Comparison of ENCODE assay signal across 35 cellular contexts in the genomic region with DNA sequence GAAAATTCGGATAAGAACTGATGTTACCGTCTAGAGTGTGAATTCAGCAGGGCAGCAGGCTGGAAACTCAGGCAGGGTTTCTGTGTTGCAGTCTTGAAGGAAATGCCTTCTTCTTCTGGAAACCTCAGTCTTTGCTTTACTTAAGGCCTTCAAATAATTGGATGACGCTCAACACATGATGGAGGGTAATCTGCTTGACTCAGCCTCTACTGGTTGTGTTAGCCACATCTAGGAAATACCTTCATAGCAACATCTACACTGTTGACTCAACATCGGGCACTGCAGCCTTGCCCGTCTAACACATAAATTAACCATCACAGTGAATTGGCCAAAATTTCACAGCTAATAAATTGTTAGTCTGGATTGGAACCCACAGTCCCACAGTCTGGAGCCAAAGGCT.
"Had no signal": no experiment of that assay in that cellular context is flagged by ENCODE, and none has a peak within 500 bp of the region (broad histone marks: within the 10 kb centered on the region; RNA-seq: fewer than 3 reads in every experiment).

No MANE protein-coding gene starts in this region.

- H3K27me3 ChIP-seq: brain microvascular endothelial cell had no signal

- H3K36me3 ChIP-seq: brain microvascular endothelial cell had no signal

- H3K27ac Mint-ChIP-seq: activated CD4-positive, alpha-beta memory T cell treated with anti-CD3 and anti-CD28 coated beads for 36 hours; activated naive CD8-positive, alpha-beta T cell treated with anti-CD3 and anti-CD28 coated beads for 36 hours; activated T-cell treated with anti-CD3 and anti-CD28 coated beads, Interleukin-2, amount 50 U/mL, for 72 hours; activated T-helper 17 cell treated with anti-CD3 and anti-CD28 coated beads, Interleukin-2, amount 50 U/mL, for 72 hours; T-cell; WTC11 had no signal

- H3K27ac ChIP-seq: brain microvascular endothelial cell had no signal

- ATAC-seq: activated CD4-positive, CD25-positive, alpha-beta regulatory T cell treated with anti-CD3 and anti-CD28 coated beads, Interleukin-2, amount 50 U/mL, for 24 hours; activated T-cell treated with anti-CD3 and anti-CD28 coated beads, Interleukin-2, amount 50 U/mL, for 72 hours; activated T-helper 17 cell treated with anti-CD3 and anti-CD28 coated beads, Interleukin-2, amount 50 U/mL, for 72 hours; Panc1; SK-N-SH treated with all-trans-retinoic acid at 6 μM for 48 hours; T-cell; WTC11 had no signal

- H3K4me1 Mint-ChIP-seq: activated naive CD8-positive, alpha-beta T cell treated with anti-CD3 and anti-CD28 coated beads for 36 hours; activated T-helper 17 cell treated with anti-CD3 and anti-CD28 coated beads, Interleukin-2, amount 50 U/mL, for 72 hours had no signal

- H3K27me3 Mint-ChIP-seq: activated CD4-positive, alpha-beta memory T cell treated with anti-CD3 and anti-CD28 coated beads for 36 hours; activated naive CD8-positive, alpha-beta T cell treated with anti-CD3 and anti-CD28 coated beads for 36 hours; activated T-helper 17 cell treated with anti-CD3 and anti-CD28 coated beads, Interleukin-2, amount 50 U/mL, for 72 hours had no signal

- DNase-seq: activated CD4-positive, alpha-beta memory T cell treated with anti-CD3 and anti-CD28 coated beads for 36 hours; activated CD4-positive, alpha-beta T cell treated with anti-CD3 and anti-CD28 coated beads for 4 hours; activated CD4-positive, alpha-beta T cell treated with anti-CD3 and anti-CD28 coated beads, Interleukin-2, amount 50 U/mL, for 1 hour; activated effector memory CD4-positive, alpha-beta T cell treated with anti-CD3 and anti-CD28 coated beads, Interleukin-2, amount 50 U/mL, for 16 hours; activated naive CD4-positive, alpha-beta T cell; activated naive CD4-positive, alpha-beta T cell treated with anti-CD3 and anti-CD28 coated beads, Interleukin-2, amount 50 U/mL, for 16 hours; activated naive CD8-positive, alpha-beta T cell treated with anti-CD3 and anti-CD28 coated beads for 36 hours; activated T-cell treated with anti-CD3 and anti-CD28 coated beads, Interleukin-2, amount 50 U/mL, for 1 hour; activated T-cell treated with anti-CD3 and anti-CD28 coated beads, Interleukin-2, amount 50 U/mL, for 72 hours; amniotic stem cell; aorta; brain microvascular endothelial cell; central memory CD4-positive, alpha-beta T cell; Kasumi-1; KG1; NCI-H1092 treated with DMSO at 0.1 percent for 48 hours; NCI-H1417; NCI-H146; NCI-H187; NCI-H2029 treated with DMSO at 0.1 percent for 48 hours; NCI-H2171 treated with DMSO at 0.1 percent for 48 hours; NCI-H2227 treated with DMSO at 0.1 percent for 48 hours; NCI-H446; NCI-H510A treated with DMSO at 0.1 percent for 48 hours; NCI-H526 treated with DMSO at 0.1 percent for 48 hours; NCI-H774; SIG-M5; T-cell; T-helper 2 cell; T-helper 9 cell had no signal

- H3K9me3 Mint-ChIP-seq: activated CD4-positive, alpha-beta memory T cell treated with anti-CD3 and anti-CD28 coated beads for 36 hours; activated naive CD8-positive, alpha-beta T cell treated with anti-CD3 and anti-CD28 coated beads for 36 hours; activated T-cell treated with anti-CD3 and anti-CD28 coated beads, Interleukin-2, amount 50 U/mL, for 72 hours; activated T-helper 17 cell treated with anti-CD3 and anti-CD28 coated beads, Interleukin-2, amount 50 U/mL, for 72 hours; T-cell had no signal

- H3K4me3 Mint-ChIP-seq: activated CD4-positive, alpha-beta memory T cell treated with anti-CD3 and anti-CD28 coated beads for 36 hours; activated naive CD8-positive, alpha-beta T cell treated with anti-CD3 and anti-CD28 coated beads for 36 hours; activated T-cell treated with anti-CD3 and anti-CD28 coated beads, Interleukin-2, amount 50 U/mL, for 72 hours; activated T-helper 17 cell treated with anti-CD3 and anti-CD28 coated beads, Interleukin-2, amount 50 U/mL, for 72 hours; T-cell; WTC11 had no signal

- H3K36me3 Mint-ChIP-seq: activated CD4-positive, alpha-beta memory T cell treated with anti-CD3 and anti-CD28 coated beads for 36 hours; activated naive CD8-positive, alpha-beta T cell treated with anti-CD3 and anti-CD28 coated beads for 36 hours; T-cell had no signal
